ENCODE assay signal across 8 cellular contexts in genomic region chr3:178966299-178967183, GRCh38.
DNase-seq lines count a peak whose midpoint lies in the region; ATAC-seq, FAIRE-seq and TF ChIP-seq lines count a peak whose summit lies in the region.

No MANE protein-coding gene starts in this region.

- 33% methylated on average over 6 of the region's 6 CpGs for WGBS in A549 (ENCODE audit: missing lambda C conversion rate)
- WGBS in GM12878 (ENCODE audit: insufficient coverage, insufficient replicate concordance, low lambda C conversion rate, missing lambda C conversion rate): 10% methylated on average over 6 of the region's 6 CpGs

- H3K9me3 ChIP-seq in A549 (no peaks in the 10 kb centered on the region), GM12878 (replicated peaks; ENCODE audit: control insufficient read depth, insufficient read depth, low read length) (no peaks in the 10 kb centered on the region)

- H3K4me1 ChIP-seq in A549 (no peaks in the 10 kb centered on the region), GM12878 (ENCODE audit: control insufficient read depth, insufficient read depth, low read length) (peaks cover 32% of the 10 kb centered on the region)

- H3K79me2 ChIP-seq in GM12878 (ENCODE audit: control insufficient read depth, insufficient read depth, low read length): no peaks in the 10 kb centered on the region

- H3K4me3 ChIP-seq in A549: no peak overlapping the region
- H3K4me3 ChIP-seq in GM12878: peak overlapping the region; percentile 39; the same call in 1 of the 2 replicates

- intact Hi-C loops in GM12878 (cut with micrococcal nuclease; ENCODE audit: unreplicated experiment): loop anchor here (1.0 to 2.0 kb wide), 2 partner anchors 452 to 530 kb away; no protein-coding TSS in a partner anchor

- RAD21 ChIA-PET in GM12878 (lab: Charles Lee; ENCODE audit: unreplicated experiment): interaction anchor here (0.8 to 3.1 kb wide), 13 partner anchors 34 to 532 kb away, joined by 3 to 72 read pairs (median 4); no protein-coding TSS in a partner anchor

- no TSS peak for BruUV-seq in GM12878 (replicated peaks; lab: Mats Ljungman, UMichigan)

- H2AFZ ChIP-seq in GM12878 (ENCODE audit: control insufficient read depth, low read depth, low read length): peak overlapping the region; percentile 79

- DNase-seq in A549 (ENCODE audit: low read depth in 1 of 2, low spot score in 1 of 2): peak in 1 of 2 experiments; percentile 16
- peak; percentile 54 for DNase-seq in NCI-H2196 (lab: John Stamatoyannopoulos, UW; ENCODE audit: unreplicated experiment)
- peak; percentile 32 for DNase-seq in GM12878 (ENCODE audit: low read depth, low spot score)
- DNase-seq in left kidney (ENCODE audit: low read depth, low spot score): peak; percentile 54

- FAIRE-seq in A549 (lab: Jason Lieb, UNC) (no peak), GM12878 (lab: Jason Lieb, UNC) (peak; percentile 65)

- TF ChIP-seq EP300 in A549 (IDR thresholded peaks at IDR 0.05) (no peak), GM12878 (IDR thresholded peaks at IDR 0.05; ENCODE audit: borderline replicate concordance in 1 of 2, control insufficient read depth in 1 of 2, low read depth in 2 of 2, low read length in 2 of 2) (no peak; a peak in 1 of 4 replicates)

- CTCF ChIA-PET in A549 (lab: Yijun Ruan, JAX) (interaction anchor here (0.7 to 3.0 kb wide), 4 partner anchors 9 to 531 kb away, joined by 3 to 16 read pairs (median 3); no protein-coding TSS in a partner anchor), GM12878 (lab: Yijun Ruan, JAX) (interaction anchor here (0.5 to 5.3 kb wide), 30 partner anchors 18 to 683 kb away, joined by 3 to 138 read pairs (median 3); partner anchors contain the start of gene ACTL6A)

- SMC1A ChIA-PET in GM12878 (lab: Charles Lee; ENCODE audit: uncharacterized antibody, unreplicated experiment): interaction anchor here (0.7 to 4.4 kb wide), 32 partner anchors 9 to 581 kb away, joined by 3 to 58 read pairs (median 4); no protein-coding TSS in a partner anchor

- H4K20me1 ChIP-seq in GM12878 (ENCODE audit: control insufficient read depth, insufficient read depth): no peaks in the 10 kb centered on the region

- in situ Hi-C loops in GM12878 (cut with MboI): no loop called here

- no peaks in the 10 kb centered on the region for H3K36me3 ChIP-seq in GM12878 (ENCODE audit: control insufficient read depth in 2 of 2, insufficient read depth in 2 of 2, low read length in 1 of 2)

- TF ChIP-seq RAD21 in A549 (conservative IDR thresholded peaks at IDR 0.05 in 1 of 2, IDR thresholded peaks at IDR 0.05 in 1 of 2): peak; percentile 56 to 58
- TF ChIP-seq RAD21 in GM12878 (IDR thresholded peaks at IDR 0.05; ENCODE audit: insufficient read depth, low read depth, low read length): peak; percentile 91

- no peak for TF ChIP-seq POLR2A in A549 (IDR thresholded peaks at IDR 0.05; ENCODE audit: low read length)
- TF ChIP-seq POLR2A in GM12878 (IDR thresholded peaks at IDR 0.05; ENCODE audit: low read depth, low read length): no peak

- H3K27ac ChIP-seq in A549 (no peak overlapping the region), GM12878 (ENCODE audit: control insufficient read depth, insufficient read depth) (peak overlapping the region; percentile 73)

- TF ChIP-seq CTCF in A549 (IDR thresholded peaks at IDR 0.05) (peak; percentile 52), GM12878 (IDR thresholded peaks at IDR 0.05 in 2 of 3, conservative IDR thresholded peaks at IDR 0.05 in 1 of 3; ENCODE audit: control insufficient read depth in 2 of 3, extremely low read depth in 1 of 3, insufficient read depth in 1 of 3, low read depth in 3 of 3, low read length in 3 of 3) (peak; percentile 41 to 61 (median 45); a peak in 5 of 6 replicates)

- ATAC-seq in A549 (no peak), GM18498 (IDR thresholded peaks at IDR 0.05; ENCODE audit: unreplicated experiment) (peak; percentile 42), HG02981 (IDR thresholded peaks at IDR 0.05; ENCODE audit: unreplicated experiment) (peak; percentile 39), GM12878 (peak; percentile 26), HG03039 (IDR thresholded peaks at IDR 0.05; ENCODE audit: unreplicated experiment) (no peak), GM21526 (IDR thresholded peaks at IDR 0.05; ENCODE audit: low FRiP score, unreplicated experiment) (no peak)

- H3K4me2 ChIP-seq in A549: peak overlapping the region; percentile 54
- H3K4me2 ChIP-seq in GM12878 (ENCODE audit: control insufficient read depth, insufficient read depth): peak overlapping the region; percentile 90

- peak overlapping the region; percentile 50 for H3K9ac ChIP-seq in GM12878 (ENCODE audit: control insufficient read depth, insufficient read depth, low read length)

- no peaks in the 10 kb centered on the region for H3K27me3 ChIP-seq in GM12878 (replicated peaks in 1 of 2; ENCODE audit: control insufficient read depth in 2 of 2, insufficient read depth in 2 of 2, low read length in 1 of 2)

- POLR2A ChIA-PET in A549 (lab: Yijun Ruan, JAX): no interaction called here
- POLR2A ChIA-PET in GM12878 (lab: Charles Lee): interaction anchor here (0.5 to 1.9 kb wide), 4 partner anchors 36 to 533 kb away, joined by 3 to 9 read pairs (median 3); no protein-coding TSS in a partner anchor

TF ChIP-seq in A549, 52 proteins besides CTCF, POLR2A, EP300 and RAD21:
- TF ChIP-seq SMC3 (IDR thresholded peaks at IDR 0.05) (peak; percentile 45), EHF (CRISPR knock-in tag; IDR thresholded peaks at IDR 0.05) (no peak)
TF ChIP-seq in A549: peak in this region for 1.

TF ChIP-seq in GM12878, 131 proteins besides CTCF, POLR2A, EP300 and RAD21 (continues in another document):
- TF ChIP-seq ZZZ3 (IDR thresholded peaks at IDR 0.05; ENCODE audit: control insufficient read depth, insufficient read length, low read depth) (no peak), ASH2L (IDR thresholded peaks at IDR 0.05; ENCODE audit: borderline replicate concordance, low read depth) (no peak), FOXM1 (IDR thresholded peaks at IDR 0.05; ENCODE audit: low read depth, low read length) (0 out of 2 replicates have a peak, but pooled peaks have one; percentile 12), MTA2 (IDR thresholded peaks at IDR 0.05; ENCODE audit: low read depth) (0 out of 2 replicates have a peak, but pooled peaks have one; percentile 17), KLF5 (IDR thresholded peaks at IDR 0.05; ENCODE audit: partially characterized antibody) (no peak), ZNF207 (IDR thresholded peaks at IDR 0.05; ENCODE audit: borderline replicate concordance) (no peak), RUNX3 (IDR thresholded peaks at IDR 0.05; ENCODE audit: low read length) (peak; percentile 74), SPI1 (IDR thresholded peaks at IDR 0.05; ENCODE audit: borderline replicate concordance, insufficient read depth, low read depth, low read length) (no peak), GABPA (IDR thresholded peaks at IDR 0.05; ENCODE audit: low read depth) (peak; percentile 42; the same call in 1 of the 2 replicates), SMC3 (IDR thresholded peaks at IDR 0.05; ENCODE audit: borderline replicate concordance, low read length) (peak; percentile 72; the same call in 1 of the 2 replicates), NBN (IDR thresholded peaks at IDR 0.05) (peak; percentile 45; the same call in 1 of the 2 replicates), ATF7 (IDR thresholded peaks at IDR 0.05; ENCODE audit: low read depth) (peak; percentile 30; the same call in 1 of the 2 replicates), SIN3A (IDR thresholded peaks at IDR 0.05; ENCODE audit: low read depth, low read length) (0 out of 2 replicates have a peak, but pooled peaks have one; percentile 38), BRCA1 (IDR thresholded peaks at IDR 0.05; ENCODE audit: low read depth, low read length) (no peak), TCF7 (IDR thresholded peaks at IDR 0.05; ENCODE audit: borderline replicate concordance) (no peak)
- TF ChIP-seq, protein P1, sequence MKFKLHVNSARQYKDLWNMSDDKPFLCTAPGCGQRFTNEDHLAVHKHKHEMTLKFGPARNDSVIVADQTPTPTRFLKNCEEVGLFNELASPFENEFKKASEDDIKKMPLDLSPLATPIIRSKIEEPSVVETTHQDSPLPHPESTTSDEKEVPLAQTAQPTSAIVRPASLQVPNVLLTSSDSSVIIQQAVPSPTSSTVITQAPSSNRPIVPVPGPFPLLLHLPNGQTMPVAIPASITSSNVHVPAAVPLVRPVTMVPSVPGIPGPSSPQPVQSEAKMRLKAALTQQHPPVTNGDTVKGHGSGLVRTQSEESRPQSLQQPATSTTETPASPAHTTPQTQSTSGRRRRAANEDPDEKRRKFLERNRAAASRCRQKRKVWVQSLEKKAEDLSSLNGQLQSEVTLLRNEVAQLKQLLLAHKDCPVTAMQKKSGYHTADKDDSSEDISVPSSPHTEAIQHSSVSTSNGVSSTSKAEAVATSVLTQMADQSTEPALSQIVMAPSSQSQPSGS (IDR thresholded peaks at IDR 0.05; ENCODE audit: low read length): peak; percentile 22; the same call in 1 of the 2 replicates
- TF ChIP-seq, protein P2, sequence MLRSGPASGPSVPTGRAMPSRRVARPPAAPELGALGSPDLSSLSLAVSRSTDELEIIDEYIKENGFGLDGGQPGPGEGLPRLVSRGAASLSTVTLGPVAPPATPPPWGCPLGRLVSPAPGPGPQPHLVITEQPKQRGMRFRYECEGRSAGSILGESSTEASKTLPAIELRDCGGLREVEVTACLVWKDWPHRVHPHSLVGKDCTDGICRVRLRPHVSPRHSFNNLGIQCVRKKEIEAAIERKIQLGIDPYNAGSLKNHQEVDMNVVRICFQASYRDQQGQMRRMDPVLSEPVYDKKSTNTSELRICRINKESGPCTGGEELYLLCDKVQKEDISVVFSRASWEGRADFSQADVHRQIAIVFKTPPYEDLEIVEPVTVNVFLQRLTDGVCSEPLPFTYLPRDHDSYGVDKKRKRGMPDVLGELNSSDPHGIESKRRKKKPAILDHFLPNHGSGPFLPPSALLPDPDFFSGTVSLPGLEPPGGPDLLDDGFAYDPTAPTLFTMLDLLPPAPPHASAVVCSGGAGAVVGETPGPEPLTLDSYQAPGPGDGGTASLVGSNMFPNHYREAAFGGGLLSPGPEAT (IDR thresholded peaks at IDR 0.05; ENCODE audit: low read depth): peak; percentile 37; the same call in 1 of the 2 replicates
- TF ChIP-seq, protein P3, sequence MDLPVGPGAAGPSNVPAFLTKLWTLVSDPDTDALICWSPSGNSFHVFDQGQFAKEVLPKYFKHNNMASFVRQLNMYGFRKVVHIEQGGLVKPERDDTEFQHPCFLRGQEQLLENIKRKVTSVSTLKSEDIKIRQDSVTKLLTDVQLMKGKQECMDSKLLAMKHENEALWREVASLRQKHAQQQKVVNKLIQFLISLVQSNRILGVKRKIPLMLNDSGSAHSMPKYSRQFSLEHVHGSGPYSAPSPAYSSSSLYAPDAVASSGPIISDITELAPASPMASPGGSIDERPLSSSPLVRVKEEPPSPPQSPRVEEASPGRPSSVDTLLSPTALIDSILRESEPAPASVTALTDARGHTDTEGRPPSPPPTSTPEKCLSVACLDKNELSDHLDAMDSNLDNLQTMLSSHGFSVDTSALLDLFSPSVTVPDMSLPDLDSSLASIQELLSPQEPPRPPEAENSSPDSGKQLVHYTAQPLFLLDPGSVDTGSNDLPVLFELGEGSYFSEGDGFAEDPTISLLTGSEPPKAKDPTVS (IDR thresholded peaks at IDR 0.05; ENCODE audit: low read depth, low read length): 0 out of 2 replicates have a peak, but pooled peaks have one; percentile 22

Comparison
In these comparisons a context has a peak if more than half of its experiments do, and no peak if none do; other contexts are left out.
1. ATAC-seq: peak in GM18498 (single experiment), HG02981 (single experiment) and GM12878 (single experiment); none in A549 (0 of 2), HG03039 (single experiment) and GM21526 (single experiment).
2. Of the 24 proteins assayed by ChIP-seq in both GM12878 and A549: peak only in GM12878: none; only in A549: none; in both: CTCF, RAD21 and SMC3; in neither: 21.